Comparison of ENCODE assay signal across 8 cellular contexts in the genomic region with DNA sequence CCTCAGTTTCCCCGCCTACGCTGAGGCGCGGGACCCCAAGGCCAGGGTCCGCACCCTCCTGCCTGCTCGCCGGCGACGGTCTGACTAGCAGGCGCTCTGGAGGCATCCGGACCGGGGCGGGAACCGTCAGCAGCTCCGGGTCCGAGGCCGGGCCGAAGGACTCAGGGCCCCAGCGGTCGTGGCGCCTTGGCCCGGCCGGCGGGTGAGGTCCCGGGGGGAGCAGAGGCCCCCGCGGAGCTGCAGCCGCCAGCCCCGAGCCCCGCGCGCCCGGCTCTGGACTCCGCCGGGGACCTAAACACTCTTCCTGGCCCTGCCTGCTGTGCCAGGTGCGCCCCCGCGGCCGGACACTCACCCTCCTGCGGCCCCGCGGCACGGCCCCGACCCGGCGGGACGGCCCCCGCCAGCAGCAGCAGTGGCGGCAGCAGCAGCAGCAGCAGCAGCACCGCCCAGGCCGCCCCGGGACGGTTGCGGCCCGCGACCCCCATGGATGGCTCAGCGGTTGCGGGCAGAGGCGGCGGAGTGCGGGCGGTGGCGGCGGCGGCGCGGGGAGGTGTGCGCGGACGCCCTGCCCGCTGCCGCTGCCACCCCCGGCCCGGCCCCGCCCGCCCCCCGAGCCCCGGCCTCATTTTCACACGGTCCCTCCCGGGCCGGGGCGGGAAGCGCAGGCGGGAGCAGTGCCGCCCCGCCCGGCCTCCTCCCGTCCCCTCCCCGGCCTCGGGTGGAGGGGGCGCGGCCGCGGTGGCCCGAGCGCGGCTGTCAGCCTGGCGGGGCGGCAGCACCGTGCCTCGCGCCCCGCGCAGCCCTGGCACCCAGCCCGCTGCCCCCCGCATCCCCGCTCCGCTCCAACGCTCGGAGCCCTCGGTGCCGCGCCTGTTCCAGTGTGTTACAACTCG. TPM values are rescaled to one million over a fixed set of nuclear protein-coding genes. Genes with fewer than 3 reads are reported as not detected.
DNase-seq lines count a peak whose midpoint lies in the region; ATAC-seq and TF ChIP-seq lines count a peak whose summit lies in the region.

A gene (minus strand): TSS at position 556 of the 893 bp plus-strand sequence. CDS start 71 bp downstream, at position 485.

- peak within 1 kb of the TSS; percentile 34 to 65 (median 48) for H3K4me3 ChIP-seq in Peyer's patch
- H3K4me3 ChIP-seq in fibroblast of pulmonary artery (replicated peaks; ENCODE audit: low read depth, low read length), result peak within 1 kb of the TSS; percentile 45
- no peak within 1 kb of the TSS for H3K4me3 ChIP-seq in MG63

- peak; percentile 4 for DNase-seq in CD1c-positive myeloid dendritic cell (ENCODE audit: extremely low spot score)
- peak in 1 of 3 donors; percentile 51 for DNase-seq in Peyer's patch
- DNase-seq in fibroblast of pulmonary artery (ENCODE audit: low read depth), result no peak
- no peak for DNase-seq in omental fat pad (ENCODE audit: low spot score)
- no peak for DNase-seq in MG63
- DNase-seq in C1 segment of cervical spinal cord (lab: John Stamatoyannopoulos, UW), result no peak
- DNase-seq in SW480 (ENCODE audit: low spot score), result no peak

- peak; percentile 70 for ATAC-seq in omental fat pad (ENCODE audit: low FRiP score)
- no peak for ATAC-seq in GM18498 (IDR thresholded peaks at IDR 0.05; ENCODE audit: unreplicated experiment)

- no peaks in the 10 kb centered on the region for H3K27me3 ChIP-seq in Peyer's patch
- H3K27me3 ChIP-seq in MG63, result no peaks in the 10 kb centered on the region

- no peaks in the 10 kb centered on the region for H3K36me3 ChIP-seq in Peyer's patch
- no peaks in the 10 kb centered on the region for H3K36me3 ChIP-seq in MG63

- peaks cover 0 to 18% (median 7%) of the 10 kb centered on the region in 4 donors for H3K4me1 ChIP-seq in Peyer's patch

- no peak for TF ChIP-seq POLR2A in Peyer's patch (IDR thresholded peaks at IDR 0.05)

- TF ChIP-seq CTCF in Peyer's patch (IDR thresholded peaks at IDR 0.05) (no peak), fibroblast of pulmonary artery (IDR thresholded peaks at IDR 0.05; ENCODE audit: low read length, missing control alignments) (no peak), omental fat pad (IDR thresholded peaks at IDR 0.05) (no peak)

- peak within 1 kb of the TSS in 1 of 4 donors; percentile 17 for H3K27ac ChIP-seq in Peyer's patch

- H3K9me3 ChIP-seq in Peyer's patch (no peaks in the 10 kb centered on the region), MG63 (no peaks in the 10 kb centered on the region)

RNA-seq across cellular contexts. Expression of the gene that starts here (rescaled TPM):
- total RNA-seq in Peyer's patch (10 to 100 TPM in 1 of 4 donors, 1 to 10 TPM in 3; 3.1 to 10.6 (median 5.0) TPM), omental fat pad (10 to 100 TPM in 3 of 4 donors, 1 to 10 TPM in 1; 8.8 to 50.6 (median 29.8) TPM)
- total RNA-seq in MG63 (2014; rRNA removed; shearing (Covaris generic); ENCODE audit: low replicate concordance), result 0.59 TPM in 1 of 2 replicates, not detected in the other
